ENCODE assay signal across 8 cellular contexts in genomic region chr4:169070071-169070894, GRCh38.
DNase-seq lines count a peak whose midpoint lies in the region; ATAC-seq and TF ChIP-seq lines count a peak whose summit lies in the region.

No MANE protein-coding gene starts in this region.

- CTCF ChIA-PET in PC-9 (lab: Charles Lee) = interaction anchor here (1.2 kb wide), 1 partner anchor 60 kb away, joined by 4 read pairs; the partner anchor contains the start of gene CBR4
- CTCF ChIA-PET in activated CD4-positive, alpha-beta memory T cell treated with anti-CD3 and anti-CD28 coated beads for 36 hours (lab: Charles Lee) = no interaction called here

- TSS peak; percentile 27 for BruUV-seq in PC-9 (replicated peaks; lab: Mats Ljungman, UMichigan)

- H3K79me2 ChIP-seq in PC-9 (ENCODE audit: low read depth) = no peaks in the 10 kb centered on the region

- H3K27me3 ChIP-seq in PC-9 (ENCODE audit: insufficient read depth, low read depth) = no peaks in the 10 kb centered on the region
- H3K27me3 ChIP-seq in left ventricle myocardium inferior (ENCODE audit: low read depth) = no peaks in the 10 kb centered on the region
- no peaks in the 10 kb centered on the region for H3K27me3 ChIP-seq in skeletal muscle satellite cell (ENCODE audit: control insufficient read depth, insufficient read depth, low read length)

- H3K9me3 Mint-ChIP-seq in activated CD4-positive, alpha-beta memory T cell treated with anti-CD3 and anti-CD28 coated beads for 36 hours = no peaks in the 10 kb centered on the region

- peak overlapping the region; percentile 43 for H3K9ac ChIP-seq in skeletal muscle satellite cell (ENCODE audit: low read depth, low read length)

- no peak for ATAC-seq in GM18520 (IDR thresholded peaks at IDR 0.05; ENCODE audit: unreplicated experiment)

- no peak overlapping the region for H3K27ac Mint-ChIP-seq in activated CD4-positive, alpha-beta memory T cell treated with anti-CD3 and anti-CD28 coated beads for 36 hours

- DNase-seq in HFF-Myc (ENCODE audit: extremely low read depth, low read depth) (peak; percentile 37), PC-9 (peak; percentile 88 to 99), left ventricle myocardium inferior (peak; percentile 29), GM13977 (ENCODE audit: low spot score) (no peak)
- no peak for DNase-seq in activated CD4-positive, alpha-beta memory T cell treated with anti-CD3 and anti-CD28 coated beads for 36 hours
- no peak for DNase-seq in stimulated activated CD8-positive, alpha-beta memory T cell treated with anti-CD3 and anti-CD28 coated beads, Interleukin-4, amount 100 ng/mL, for 48 hours

- H3K36me3 ChIP-seq in PC-9 (ENCODE audit: low read depth) (no peaks in the 10 kb centered on the region), left ventricle myocardium inferior (no peaks in the 10 kb centered on the region), skeletal muscle satellite cell (ENCODE audit: insufficient read depth, low read length) (no peaks in the 10 kb centered on the region)

- H3K27ac ChIP-seq in PC-9 (peak overlapping the region; percentile 97), left ventricle myocardium inferior (replicated peaks) (peak overlapping the region; percentile 70)

- peak overlapping the region; percentile 96 for H3K4me2 ChIP-seq in PC-9
- H3K4me2 ChIP-seq in skeletal muscle satellite cell (ENCODE audit: low read length) = peak overlapping the region; percentile 67

- H3K27me3 Mint-ChIP-seq in activated CD4-positive, alpha-beta memory T cell treated with anti-CD3 and anti-CD28 coated beads for 36 hours = no peaks in the 10 kb centered on the region

- no peaks in the 10 kb centered on the region for H4K20me1 ChIP-seq in PC-9 (ENCODE audit: insufficient read depth)

- intact Hi-C loops in PC-9 (cut with micrococcal nuclease; ENCODE audit: unreplicated experiment) = loop anchor here (1.0 to 10.0 kb wide), 9 partner anchors 34 to 585 kb away; partner anchors contain the start of genes CBR4 and DDX60L
- intact Hi-C loops in left ventricle myocardium inferior (cut with micrococcal nuclease) = no loop called here
- intact Hi-C loops in activated CD4-positive, alpha-beta memory T cell treated with anti-CD3 and anti-CD28 coated beads for 36 hours (cut with micrococcal nuclease) = no loop called here

- no peaks in the 10 kb centered on the region for H3K36me3 Mint-ChIP-seq in activated CD4-positive, alpha-beta memory T cell treated with anti-CD3 and anti-CD28 coated beads for 36 hours

- H3K4me1 ChIP-seq in PC-9 (replicated peaks; ENCODE audit: insufficient read depth) (peaks cover 47% of the 10 kb centered on the region), left ventricle myocardium inferior (peaks cover 14% of the 10 kb centered on the region), skeletal muscle satellite cell (ENCODE audit: control insufficient read depth, insufficient read depth, low read length) (peaks cover 22% of the 10 kb centered on the region)

- H3K9me3 ChIP-seq in PC-9 (ENCODE audit: insufficient read depth, low read depth) (no peaks in the 10 kb centered on the region), left ventricle myocardium inferior (replicated peaks) (no peaks in the 10 kb centered on the region), skeletal muscle satellite cell (replicated peaks; ENCODE audit: low read length) (no peaks in the 10 kb centered on the region)

- H3K4me1 Mint-ChIP-seq in activated CD4-positive, alpha-beta memory T cell treated with anti-CD3 and anti-CD28 coated beads for 36 hours (ENCODE audit: low read depth) = no peaks in the 10 kb centered on the region

- no peak overlapping the region for H3K4me3 ChIP-seq in HFF-Myc (replicated peaks; ENCODE audit: low read depth, low read length)
- peak overlapping the region; percentile 53; the same call in 1 of the 2 replicates for H3K4me3 ChIP-seq in PC-9
- no peak overlapping the region for H3K4me3 ChIP-seq in left ventricle myocardium inferior
- H3K4me3 ChIP-seq in skeletal muscle satellite cell (ENCODE audit: low read length) = peak overlapping the region; percentile 41

- no peak for TF ChIP-seq CTCF in HFF-Myc (IDR thresholded peaks at IDR 0.05; ENCODE audit: low read depth, low read length, missing control alignments)
- TF ChIP-seq CTCF in PC-9 (conservative IDR thresholded peaks at IDR 0.05) = no peak
- TF ChIP-seq CTCF in left ventricle myocardium inferior (IDR thresholded peaks at IDR 0.05; ENCODE audit: borderline replicate concordance) = no peak
- no peak for TF ChIP-seq CTCF in GM13977 (IDR thresholded peaks at IDR 0.05; ENCODE audit: extremely low read depth, insufficient read depth, missing control alignments)

- no peak overlapping the region for H3K4me3 Mint-ChIP-seq in activated CD4-positive, alpha-beta memory T cell treated with anti-CD3 and anti-CD28 coated beads for 36 hours

- H3K9me2 ChIP-seq in PC-9 (ENCODE audit: insufficient read depth) = no peaks in the 10 kb centered on the region

- POLR2A ChIA-PET in PC-9 (lab: Charles Lee; ENCODE audit: unreplicated experiment) = interaction anchor here (0.6 to 1.4 kb wide), 5 partner anchors 30 to 657 kb away, joined by 3 to 27 read pairs (median 5); partner anchors contain the start of gene CBR4
- POLR2A ChIA-PET in activated CD4-positive, alpha-beta memory T cell treated with anti-CD3 and anti-CD28 coated beads for 36 hours (lab: Charles Lee) = interaction anchor here (0.6 kb wide), 1 partner anchor 377 kb away, joined by 3 read pairs; no protein-coding TSS in a partner anchor

- no peak overlapping the region for H2AFZ ChIP-seq in PC-9

- H3F3A ChIP-seq in PC-9 (ENCODE audit: insufficient read depth, low read depth) = peaks cover 31% of the 10 kb centered on the region

- in situ Hi-C loops in GM13977 (cut with MboI; ENCODE audit: low pct_unique_long_range_greater_than_20kb, low sequenced_read_pairs, unreplicated experiment) = no loop called here

Comparison
In these comparisons a context has a peak if more than half of its experiments do, and no peak if none do; other contexts are left out.
1. DNase-seq: peak in HFF-Myc (single experiment), PC-9 (2 of 2) and left ventricle myocardium inferior (single experiment); none in activated CD4-positive, alpha-beta memory T cell treated with anti-CD3 and anti-CD28 coated beads for 36 hours (single experiment), GM13977 (single experiment) and stimulated activated CD8-positive, alpha-beta memory T cell treated with anti-CD3 and anti-CD28 coated beads, Interleukin-4, amount 100 ng/mL, for 48 hours (single experiment).
2. H3K4me3 ChIP-seq: peak in PC-9 (single experiment) and skeletal muscle satellite cell (single experiment); none in HFF-Myc (single experiment) and left ventricle myocardium inferior (single experiment).